Comparison of ENCODE assay signal across 9 cellular contexts in genomic region chr11:130827697-130828377, GRCh38.
DNase-seq lines count a peak whose midpoint lies in the region; ATAC-seq and TF ChIP-seq lines count a peak whose summit lies in the region.
"Had no signal": no experiment of that assay in that cellular context is flagged by ENCODE, and none has a peak within 500 bp of the region (broad histone marks: within the 10 kb centered on the region; RNA-seq: fewer than 3 reads in every experiment).

No MANE protein-coding gene starts in this region.

- peaks cover 2% of the 10 kb centered on the region for H3K27me3 Mint-ChIP-seq in endothelial cell (ENCODE audit: unreplicated experiment)
- H3K27me3 Mint-ChIP-seq: dendritic cell treated with granulocyte-macrophage colony-stimulating factor and Interleukin-4, amounts not matched to agents 40 ng/mL and 50 ng/mL, for 4 days had no signal

- DNase-seq in AG04449 (ENCODE audit: low read depth, low spot score) (no peak), Panc1 (ENCODE audit: low read depth, low spot score) (peak; percentile 27), endothelial cell (ENCODE audit: low spot score) (peak; percentile 54), myocyte (ENCODE audit: low read depth) (peak; percentile 84), NCI-H1694 (lab: John Stamatoyannopoulos, UW) (no peak), pons (ENCODE audit: low spot score) (no peak)

- no peaks in the 10 kb centered on the region for H3K9me3 Mint-ChIP-seq in endothelial cell (ENCODE audit: unreplicated experiment)
- H3K9me3 Mint-ChIP-seq: dendritic cell treated with granulocyte-macrophage colony-stimulating factor and Interleukin-4, amounts not matched to agents 40 ng/mL and 50 ng/mL, for 4 days had no signal

- ATAC-seq in GM18502 (IDR thresholded peaks at IDR 0.05; ENCODE audit: poor library complexity, unreplicated experiment) = peak; percentile 59
- ATAC-seq in Panc1 = peak; percentile 95
- no peak for ATAC-seq in HG02884 (IDR thresholded peaks at IDR 0.05; ENCODE audit: unreplicated experiment)

- H3K4me1 ChIP-seq in Panc1 (ENCODE audit: control insufficient read depth, insufficient read depth, low read length) = peaks cover 26% of the 10 kb centered on the region

- peaks cover 8% of the 10 kb centered on the region for H3K4me1 Mint-ChIP-seq in endothelial cell (ENCODE audit: unreplicated experiment)

- no peaks in the 10 kb centered on the region for H3K36me3 Mint-ChIP-seq in endothelial cell (ENCODE audit: low read depth, unreplicated experiment)

- H3K36me3 ChIP-seq in Panc1 (ENCODE audit: control insufficient read depth, insufficient read depth, low read length) = no peaks in the 10 kb centered on the region

- BruUV-seq in Panc1 (replicated peaks; lab: Mats Ljungman, UMichigan) = no TSS peak

- in situ Hi-C loops in Panc1 (cut with HindIII; ENCODE audit: low pct_unique_long_range_greater_than_20kb, low sequenced_read_pairs) = no loop called here

- peak; percentile 81 for TF ChIP-seq CTCF in AG04449 (IDR thresholded peaks at IDR 0.05; ENCODE audit: insufficient read depth, low read length, missing control alignments)
- TF ChIP-seq CTCF in Panc1 (IDR thresholded peaks at IDR 0.05) = peak; percentile 82
- no peak for TF ChIP-seq CTCF in endothelial cell (IDR thresholded peaks at IDR 0.05; ENCODE audit: unreplicated experiment)

- peak overlapping the region; percentile 83 for H3K27ac ChIP-seq in Panc1 (ENCODE audit: low read length)

- intact Hi-C loops in Panc1 (cut with micrococcal nuclease; ENCODE audit: unreplicated experiment) = loop anchor here (1.0 to 5.0 kb wide), 2 partner anchors 191 to 393 kb away; no protein-coding TSS in a partner anchor

- CTCF ChIA-PET in AG04449 (lab: Yijun Ruan, JAX) = interaction anchor here (0.6 to 13.1 kb wide), 31 partner anchors 8 to 394 kb away, joined by 3 to 201 read pairs (median 4); no protein-coding TSS in a partner anchor
- CTCF ChIA-PET in Panc1 (lab: Charles Lee) = interaction anchor here (0.6 to 1.8 kb wide), 7 partner anchors 28 to 393 kb away, joined by 3 to 13 read pairs (median 6); no protein-coding TSS in a partner anchor

- POLR2A ChIA-PET in AG04449 (lab: Yijun Ruan, JAX) (no interaction called here), Panc1 (lab: Charles Lee) (no interaction called here)

- H3K9me3 ChIP-seq in Panc1 (ENCODE audit: control insufficient read depth, insufficient read depth, low read depth, low read length) = no peaks in the 10 kb centered on the region

- no peak overlapping the region for H3K27ac Mint-ChIP-seq in endothelial cell (ENCODE audit: unreplicated experiment)
- H3K27ac Mint-ChIP-seq: dendritic cell treated with granulocyte-macrophage colony-stimulating factor and Interleukin-4, amounts not matched to agents 40 ng/mL and 50 ng/mL, for 4 days had no signal

- no peak overlapping the region for H3K4me3 Mint-ChIP-seq in endothelial cell (ENCODE audit: unreplicated experiment)
- H3K4me3 Mint-ChIP-seq: dendritic cell treated with granulocyte-macrophage colony-stimulating factor and Interleukin-4, amounts not matched to agents 40 ng/mL and 50 ng/mL, for 4 days had no signal

- H3K4me3 ChIP-seq in AG04449 (ENCODE audit: low read depth, low read length) (no peak overlapping the region), Panc1 (ENCODE audit: low read depth in 2 of 2, low read length in 2 of 2) (no peak overlapping the region)

- H3K27me3 ChIP-seq in Panc1 (ENCODE audit: control insufficient read depth, insufficient read depth, low read length) = no peaks in the 10 kb centered on the region

Comparison
In these comparisons a context has a peak if more than half of its experiments do, and no peak if none do; other contexts are left out.
1. DNase-seq: peak in Panc1 (single experiment), endothelial cell (single experiment) and myocyte (single experiment); none in AG04449 (single experiment), NCI-H1694 (single experiment) and pons (single experiment).